ENCODE assay signal across 26 cellular contexts in the genomic region with DNA sequence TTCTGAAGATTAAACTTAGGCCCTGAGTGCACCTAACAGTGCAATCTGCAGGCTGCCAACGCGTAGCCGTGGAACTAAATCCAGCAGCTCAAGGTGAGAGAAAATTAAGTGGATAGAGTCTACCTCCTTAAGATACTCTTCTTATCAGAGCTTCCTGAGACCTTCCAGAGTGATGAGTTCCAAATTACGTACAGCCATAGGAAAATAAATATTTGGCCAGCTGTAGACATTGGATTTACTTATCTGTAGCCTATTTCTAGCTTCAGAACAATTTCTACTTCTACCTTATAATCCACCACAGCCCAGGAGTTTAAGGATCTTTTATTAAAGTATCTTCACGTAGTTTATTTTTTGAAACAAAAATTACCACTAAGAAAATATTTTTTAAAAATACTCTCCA.
"Had no signal": no experiment of that assay in that cellular context is flagged by ENCODE, and none has a peak within 500 bp of the region (broad histone marks: within the 10 kb centered on the region; RNA-seq: fewer than 3 reads in every experiment).

No MANE protein-coding gene starts in this region.

- H3K9me3 ChIP-seq: mucosa of descending colon, tibial artery had no signal

- H3K27me3 Mint-ChIP-seq: stimulated activated naive CD8-positive, alpha-beta T cell treated with anti-CD3 and anti-CD28 coated beads, Interleukin-15, Interleukin-2, amounts not matched to agents 100 ng/mL and 50 ng/mL, for 24 hours had no signal

- H3K4me1 ChIP-seq: foreskin keratinocyte had no signal

- H3K4me3 Mint-ChIP-seq: activated CD8-positive, alpha-beta T cell treated with anti-CD3 and anti-CD28 coated beads, Interleukin-2, amount 10 ng/mL, durations not matched to agents 7 days and 5 days; activated naive CD8-positive, alpha-beta T cell treated with anti-CD3 and anti-CD28 coated beads, Interleukin-2, amount 50 U/mL, for 24 hours; activated T-helper 1 cell treated with anti-CD3 and anti-CD28 coated beads, Interleukin-12 subunit alpha, Interleukin-12 subunit beta, Interleukin-2, Interleukin-4 antibody, amounts not matched to agents 30 ng/mL and 10 ng/mL and 1 ng/mL, durations not matched to agents 14 hours and 24 hours and 36 hours; naive B cell; neural crest cell; stimulated activated naive CD8-positive, alpha-beta T cell treated with anti-CD3 and anti-CD28 coated beads, Interleukin-15, Interleukin-2, amounts not matched to agents 100 ng/mL and 50 ng/mL, for 24 hours had no signal

- DNase-seq: activated CD4-positive, alpha-beta T cell treated with anti-CD3 and anti-CD28 coated beads for 1 hour; activated CD4-positive, alpha-beta T cell treated with anti-CD3 and anti-CD28 coated beads, Interleukin-2, amount 50 U/mL, for 1 hour; activated CD8-positive, alpha-beta T cell treated with anti-CD3 and anti-CD28 coated beads, Interleukin-2, amount 10 ng/mL, durations not matched to agents 7 days and 5 days; activated gamma-delta T cell; activated naive CD4-positive, alpha-beta T cell treated with anti-CD3 and anti-CD28 coated beads, Interleukin-2, amount 50 U/mL, for 16 hours; activated naive CD8-positive, alpha-beta T cell treated with anti-CD3 and anti-CD28 coated beads, Interleukin-2, amount 50 U/mL, for 24 hours; erythroblast; foreskin keratinocyte; glutamatergic neuron; mesenchymal stem cell; mucosa of descending colon; naive B cell; occipital lobe; posterior cingulate gyrus; stimulated activated CD4-positive, alpha-beta T cell treated with anti-CD3 and anti-CD28 coated beads, Interleukin-12 subunit alpha, Interleukin-12 subunit beta, amount 100 ng/mL, for 4 hours; stimulated activated CD4-positive, alpha-beta T cell treated with anti-CD3 and anti-CD28 coated beads, Interleukin-4, amount 100 ng/mL, for 4 hours; T-helper 1 cell; tibial artery; WERI-Rb-1 had no signal

- H3K27ac Mint-ChIP-seq: activated CD8-positive, alpha-beta T cell treated with anti-CD3 and anti-CD28 coated beads, Interleukin-2, amount 10 ng/mL, durations not matched to agents 7 days and 5 days; activated naive CD8-positive, alpha-beta T cell treated with anti-CD3 and anti-CD28 coated beads, Interleukin-2, amount 50 U/mL, for 24 hours; activated T-helper 1 cell treated with anti-CD3 and anti-CD28 coated beads, Interleukin-12 subunit alpha, Interleukin-12 subunit beta, Interleukin-2, Interleukin-4 antibody, amounts not matched to agents 30 ng/mL and 10 ng/mL and 1 ng/mL, durations not matched to agents 14 hours and 24 hours and 36 hours; naive B cell; stimulated activated naive CD8-positive, alpha-beta T cell treated with anti-CD3 and anti-CD28 coated beads, Interleukin-15, Interleukin-2, amounts not matched to agents 100 ng/mL and 50 ng/mL, for 24 hours had no signal

- H3K36me3 ChIP-seq: cardiac muscle cell, tibial artery, WERI-Rb-1 had no signal

- H3K4me1 Mint-ChIP-seq: activated naive CD8-positive, alpha-beta T cell treated with anti-CD3 and anti-CD28 coated beads, Interleukin-2, amount 50 U/mL, for 24 hours; neural crest cell had no signal

- FAIRE-seq: keratinocyte, TTC549, urothelium cell line had no signal

- H3K4me3 ChIP-seq: cardiac muscle cell, mucosa of descending colon, tibial artery had no signal

- ATAC-seq: activated CD8-positive, alpha-beta T cell treated with anti-CD3 and anti-CD28 coated beads, Interleukin-2, amount 10 ng/mL, durations not matched to agents 7 days and 5 days; activated naive CD8-positive, alpha-beta T cell treated with anti-CD3 and anti-CD28 coated beads, Interleukin-2, amount 50 U/mL, for 24 hours; foreskin keratinocyte; mucosa of descending colon had no signal

- H3K9me3 Mint-ChIP-seq: activated naive CD8-positive, alpha-beta T cell treated with anti-CD3 and anti-CD28 coated beads, Interleukin-2, amount 50 U/mL, for 24 hours; activated T-helper 1 cell treated with anti-CD3 and anti-CD28 coated beads, Interleukin-12 subunit alpha, Interleukin-12 subunit beta, Interleukin-2, Interleukin-4 antibody, amounts not matched to agents 30 ng/mL and 10 ng/mL and 1 ng/mL, durations not matched to agents 14 hours and 24 hours and 36 hours; naive B cell; neural crest cell; stimulated activated naive CD8-positive, alpha-beta T cell treated with anti-CD3 and anti-CD28 coated beads, Interleukin-15, Interleukin-2, amounts not matched to agents 100 ng/mL and 50 ng/mL, for 24 hours had no signal

- H3K27ac ChIP-seq: cardiac muscle cell, foreskin keratinocyte, WERI-Rb-1 had no signal

- H3K36me3 Mint-ChIP-seq: naive B cell had no signal
